1 cellular context compared by ENCODE assay signal in the genomic region with DNA sequence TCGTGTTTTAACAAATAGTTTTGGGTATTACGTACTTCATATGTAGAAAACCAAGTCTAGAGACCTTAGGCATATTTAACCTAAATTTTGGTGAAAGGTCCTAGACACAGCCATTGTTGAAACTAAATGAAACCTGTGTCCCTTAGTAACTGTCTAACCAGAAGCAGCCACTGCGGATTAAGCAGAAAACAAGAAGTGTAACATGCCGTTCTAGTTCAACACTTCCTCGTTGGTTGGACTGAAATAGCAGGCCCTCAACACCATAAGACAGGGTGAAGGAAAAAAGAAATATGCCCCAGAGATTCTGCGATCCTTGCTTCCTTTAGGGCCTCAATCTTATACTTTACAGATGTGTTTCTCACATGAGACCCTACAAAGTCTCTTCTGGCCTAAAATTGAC.
TF ChIP-seq lines count a peak whose summit lies in the region.

No MANE protein-coding gene starts in this region.

TF ChIP-seq in GM12878, 131 proteins besides CTCF, POLR2A, EP300 and RAD21:
- TF ChIP-seq, protein P1, sequence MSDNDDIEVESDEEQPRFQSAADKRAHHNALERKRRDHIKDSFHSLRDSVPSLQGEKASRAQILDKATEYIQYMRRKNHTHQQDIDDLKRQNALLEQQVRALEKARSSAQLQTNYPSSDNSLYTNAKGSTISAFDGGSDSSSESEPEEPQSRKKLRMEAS (IDR thresholded peaks at IDR 0.05; ENCODE audit: low read depth, low read length) = no peak
- TF ChIP-seq SPI1 (IDR thresholded peaks at IDR 0.05; ENCODE audit: borderline replicate concordance, insufficient read depth, low read depth, low read length) (peak; percentile 63; the same call in 1 of the 2 replicates), POU2F2 (IDR thresholded peaks at IDR 0.05; ENCODE audit: borderline replicate concordance, low read depth, low read length) (no peak)
